8 cellular contexts compared by ENCODE assay signal in the genomic region with DNA sequence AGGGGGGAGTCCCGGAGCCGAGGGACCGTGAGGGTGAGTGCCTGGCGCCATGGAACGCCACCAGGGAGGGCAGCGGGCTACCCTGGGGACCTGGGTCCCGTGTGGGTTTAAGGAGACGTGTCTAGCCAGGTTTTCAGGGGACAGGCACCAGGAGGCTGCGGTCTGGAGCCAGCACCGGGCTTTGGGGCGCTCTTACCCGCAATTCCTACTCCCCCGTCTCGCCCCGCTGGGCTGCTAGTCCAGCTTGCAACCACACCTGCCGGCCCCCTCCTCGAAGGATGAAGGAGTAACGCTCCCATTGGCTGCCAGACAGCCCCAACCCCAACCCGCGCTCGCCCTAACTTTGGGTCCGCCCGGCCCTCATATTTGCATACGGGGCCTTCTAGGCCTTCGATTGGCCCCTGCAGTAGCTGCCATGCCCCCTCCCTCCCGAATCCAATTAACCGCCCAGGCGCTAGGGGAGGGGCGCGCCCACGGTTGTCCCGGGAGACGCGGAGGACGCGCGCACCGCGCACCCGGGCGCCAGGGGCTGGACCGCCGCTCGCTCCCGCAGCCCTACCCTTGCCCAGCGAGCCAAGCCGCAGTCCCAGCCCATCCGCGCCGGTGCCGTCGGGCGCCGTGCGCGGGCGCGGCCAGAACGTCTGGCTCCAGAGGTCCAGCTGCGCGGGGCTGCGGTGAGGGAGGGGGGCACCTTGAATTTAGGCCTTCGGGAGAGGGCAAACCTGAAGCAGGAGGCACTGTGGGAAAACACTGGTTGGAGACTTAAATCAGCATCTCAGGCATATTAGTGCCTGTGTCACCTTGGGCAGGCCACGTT. TPM values are rescaled to one million over a fixed set of nuclear protein-coding genes. Genes with fewer than 3 reads are reported as not detected.
DNase-seq lines count a peak whose midpoint lies in the region; ATAC-seq and TF ChIP-seq lines count a peak whose summit lies in the region.

Gene TTLL6 (minus strand): TSS at position 456 of the 817 bp plus-strand sequence. CDS start 157 bp downstream, at position 299.

- H3K27me3 Mint-ChIP-seq in activated CD8-positive, alpha-beta memory T cell treated with anti-CD3 and anti-CD28 coated beads, Interleukin-2, amount 10 ng/mL, durations not matched to agents 7 days and 5 days: peaks cover 62% of the 10 kb centered on the region
- H3K27me3 Mint-ChIP-seq in endothelial cell (ENCODE audit: unreplicated experiment): peaks cover 9% of the 10 kb centered on the region

- no peaks in the 10 kb centered on the region for H3K9me3 Mint-ChIP-seq in activated CD8-positive, alpha-beta memory T cell treated with anti-CD3 and anti-CD28 coated beads, Interleukin-2, amount 10 ng/mL, durations not matched to agents 7 days and 5 days (ENCODE audit: low read depth)
- no peaks in the 10 kb centered on the region for H3K9me3 Mint-ChIP-seq in endothelial cell (ENCODE audit: unreplicated experiment)

- peak; percentile 79 for ATAC-seq in GM18505 (IDR thresholded peaks at IDR 0.05; ENCODE audit: unreplicated experiment)
- peak; percentile 56 for ATAC-seq in HG03520 (IDR thresholded peaks at IDR 0.05; ENCODE audit: unreplicated experiment)
- peak; percentile 98 for ATAC-seq in activated CD8-positive, alpha-beta memory T cell treated with anti-CD3 and anti-CD28 coated beads, Interleukin-2, amount 10 ng/mL, durations not matched to agents 7 days and 5 days

- no peak for TF ChIP-seq POLR2A in GM18505 (IDR thresholded peaks at IDR 0.05; ENCODE audit: borderline replicate concordance, extremely low read depth, insufficient read depth, insufficient read length)

- no peak within 1 kb of the TSS for H3K27ac Mint-ChIP-seq in activated CD8-positive, alpha-beta memory T cell treated with anti-CD3 and anti-CD28 coated beads, Interleukin-2, amount 10 ng/mL, durations not matched to agents 7 days and 5 days
- no peak within 1 kb of the TSS for H3K27ac Mint-ChIP-seq in endothelial cell (ENCODE audit: unreplicated experiment)

- no peak for TF ChIP-seq CTCF in endothelial cell (IDR thresholded peaks at IDR 0.05; ENCODE audit: unreplicated experiment)

- H3K4me1 Mint-ChIP-seq in activated CD8-positive, alpha-beta memory T cell treated with anti-CD3 and anti-CD28 coated beads, Interleukin-2, amount 10 ng/mL, durations not matched to agents 7 days and 5 days: peaks cover 24% of the 10 kb centered on the region
- H3K4me1 Mint-ChIP-seq in endothelial cell (ENCODE audit: unreplicated experiment): peaks cover 4% of the 10 kb centered on the region

- H3K4me3 Mint-ChIP-seq in activated CD8-positive, alpha-beta memory T cell treated with anti-CD3 and anti-CD28 coated beads, Interleukin-2, amount 10 ng/mL, durations not matched to agents 7 days and 5 days: peak within 1 kb of the TSS; percentile 61
- H3K4me3 Mint-ChIP-seq in endothelial cell (ENCODE audit: unreplicated experiment): peak within 1 kb of the TSS; percentile 83

- peak; percentile 92 for DNase-seq in NCI-H82 treated with DMSO at 0.1 percent for 48 hours (lab: John Stamatoyannopoulos, UW; ENCODE audit: unreplicated experiment)
- DNase-seq in activated CD8-positive, alpha-beta memory T cell treated with anti-CD3 and anti-CD28 coated beads, Interleukin-2, amount 10 ng/mL, durations not matched to agents 7 days and 5 days: peak; percentile 84
- DNase-seq in endothelial cell (ENCODE audit: low spot score): peak; percentile 70
- DNase-seq in mesenteric fat pad (ENCODE audit: low spot score): peak; percentile 93
- peak; percentile 43 for DNase-seq in stimulated activated CD8-positive, alpha-beta memory T cell treated with anti-CD3 and anti-CD28 coated beads, Interleukin-15, amount 100 ng/mL, for 1 hour (ENCODE audit: low read depth)
- DNase-seq in SKM-1 (lab: John Stamatoyannopoulos, UW; ENCODE audit: unreplicated experiment): no peak

- CTCF ChIA-PET in activated CD8-positive, alpha-beta memory T cell treated with anti-CD3 and anti-CD28 coated beads, Interleukin-2, amount 10 ng/mL, durations not matched to agents 7 days and 5 days (lab: Charles Lee): interaction anchor here (0.6 to 31.8 kb wide), 12 partner anchors 12 to 138 kb away, joined by 3 to 714 read pairs (median 4); no protein-coding TSS in a partner anchor

- no peaks in the 10 kb centered on the region for H3K36me3 Mint-ChIP-seq in activated CD8-positive, alpha-beta memory T cell treated with anti-CD3 and anti-CD28 coated beads, Interleukin-2, amount 10 ng/mL, durations not matched to agents 7 days and 5 days
- no peaks in the 10 kb centered on the region for H3K36me3 Mint-ChIP-seq in endothelial cell (ENCODE audit: low read depth, unreplicated experiment)

RNA-seq across cellular contexts. Expression of gene TTLL6, which starts in this region (rescaled TPM):
- not detected for total RNA-seq in activated CD8-positive, alpha-beta memory T cell treated with anti-CD3 and anti-CD28 coated beads, Interleukin-2, amount 10 ng/mL, durations not matched to agents 7 days and 5 days
- total RNA-seq in endothelial cell (ENCODE audit: unreplicated experiment) (0.87 TPM), mesenteric fat pad (not detected)

Comparison
In these comparisons a context has a peak if more than half of its experiments do, and no peak if none do; other contexts are left out.
1. Peak in DNase-seq and ATAC-seq in activated CD8-positive, alpha-beta memory T cell treated with anti-CD3 and anti-CD28 coated beads, Interleukin-2, amount 10 ng/mL, durations not matched to agents 7 days and 5 days; RNA of the gene not detected or under 1 TPM.
2. Peak in DNase-seq in endothelial cell; RNA of the gene not detected or under 1 TPM.
3. Peak in DNase-seq in mesenteric fat pad; RNA of the gene not detected or under 1 TPM.